2 cellular contexts compared by ENCODE assay signal in the genomic region with DNA sequence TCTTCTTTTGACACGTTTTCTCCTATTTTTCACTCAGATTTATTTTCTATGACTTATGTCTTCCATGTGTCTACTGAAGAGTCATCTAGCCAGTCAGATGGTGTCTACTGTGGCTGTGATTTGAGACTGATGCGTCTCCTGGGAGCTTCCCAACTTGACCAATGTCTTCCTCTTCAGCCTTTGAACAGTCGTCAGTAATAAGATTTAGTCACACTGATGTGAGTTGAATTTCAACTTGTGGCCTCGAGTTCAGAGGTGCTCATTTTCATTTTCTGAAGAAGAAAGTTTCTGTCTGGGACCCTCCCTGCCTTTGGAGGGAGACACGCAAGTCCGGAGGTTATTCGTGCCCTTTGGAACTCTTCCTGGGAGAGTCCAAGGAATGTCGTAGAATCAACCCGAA.
TF ChIP-seq lines count a peak whose summit lies in the region.

No MANE protein-coding gene starts in this region.

TF ChIP-seq in SK-N-SH treated with all-trans-retinoic acid at 6 μM for 48 hours, 23 proteins besides CTCF, POLR2A, EP300 and RAD21 (continued from another document):
- no peak for TF ChIP-seq GLIS3 (CRISPR knock-in tag; IDR thresholded peaks at IDR 0.05)
TF ChIP-seq in SK-N-SH treated with all-trans-retinoic acid at 6 μM for 48 hours: peak in this region for 0.

TF ChIP-seq in IMR-90, 13 proteins besides CTCF, POLR2A, EP300 and RAD21 (continued from another document):
- TF ChIP-seq MAZ (IDR thresholded peaks at IDR 0.05; ENCODE audit: borderline replicate concordance, low read depth, low read length) (no peak), CEBPB (IDR thresholded peaks at IDR 0.05; ENCODE audit: low read depth, low read length) (no peak), SMC3 (IDR thresholded peaks at IDR 0.05; ENCODE audit: low read depth, low read length) (no peak), RCOR1 (IDR thresholded peaks at IDR 0.05; ENCODE audit: insufficient replicate concordance, low read length) (no peak), BHLHE40 (IDR thresholded peaks at IDR 0.05; ENCODE audit: low read depth, low read length) (no peak), FOS (IDR thresholded peaks at IDR 0.05; ENCODE audit: low read depth, low read length) (no peak), NFE2L2 (IDR thresholded peaks at IDR 0.05; ENCODE audit: low read depth, low read length) (no peak), MAFK (IDR thresholded peaks at IDR 0.05; ENCODE audit: low read depth, low read length) (no peak), MXI1 (IDR thresholded peaks at IDR 0.05; ENCODE audit: borderline replicate concordance, low read depth, low read length) (no peak), RFX5 (IDR thresholded peaks at IDR 0.05; ENCODE audit: low read depth, low read length) (no peak)
- TF ChIP-seq, protein P1, sequence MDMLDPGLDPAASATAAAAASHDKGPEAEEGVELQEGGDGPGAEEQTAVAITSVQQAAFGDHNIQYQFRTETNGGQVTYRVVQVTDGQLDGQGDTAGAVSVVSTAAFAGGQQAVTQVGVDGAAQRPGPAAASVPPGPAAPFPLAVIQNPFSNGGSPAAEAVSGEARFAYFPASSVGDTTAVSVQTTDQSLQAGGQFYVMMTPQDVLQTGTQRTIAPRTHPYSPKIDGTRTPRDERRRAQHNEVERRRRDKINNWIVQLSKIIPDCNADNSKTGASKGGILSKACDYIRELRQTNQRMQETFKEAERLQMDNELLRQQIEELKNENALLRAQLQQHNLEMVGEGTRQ (IDR thresholded peaks at IDR 0.05; ENCODE audit: low read depth, low read length): no peak
